8 cellular contexts compared by ENCODE assay signal in genomic region chr2:87076253-87077027, GRCh38. TPM values are rescaled to one million over a fixed set of nuclear protein-coding genes. Genes with fewer than 3 reads are reported as not detected.
A peak's percentile ranks its signal among the peaks of the same experiment; 100 is the strongest.
DNase-seq lines count a peak whose midpoint lies in the region; ATAC-seq and TF ChIP-seq lines count a peak whose summit lies in the region.
"Not testable (repeated sequence)": the region's sequence is repeated elsewhere in the genome, so short reads cannot be mapped to it uniquely, and the experiment has no call there.

No MANE protein-coding gene starts in this region.

- not testable (repeated sequence) for H3K27me3 ChIP-seq in neutrophil

- in situ Hi-C loops in astrocyte of the cerebellum (cut with HindIII; ENCODE audit: low sequenced_read_pairs) = not testable (repeated sequence)

- H3K4me1 ChIP-seq in neutrophil (ENCODE audit: control insufficient read depth in 1 of 2, insufficient read depth in 1 of 2, low read depth in 1 of 2, low read length in 1 of 2) = not testable (repeated sequence)

- intact Hi-C loops in Right ventricle myocardium superior (cut with DNase I) = not testable (repeated sequence)

- TF ChIP-seq CTCF in astrocyte of the cerebellum (IDR thresholded peaks at IDR 0.05; ENCODE audit: low read depth, low read length, missing control alignments) = not testable (repeated sequence)
- peak; percentile 7 for TF ChIP-seq CTCF in neutrophil (IDR thresholded peaks at IDR 0.05)

- not testable (repeated sequence) for H3K36me3 ChIP-seq in neutrophil

- H3K27ac ChIP-seq in neutrophil = peak overlapping the region; percentile 95

- ATAC-seq in GM21381 (IDR thresholded peaks at IDR 0.05; ENCODE audit: unreplicated experiment) (peak; percentile 89), HG03469 (IDR thresholded peaks at IDR 0.05; ENCODE audit: unreplicated experiment) (peak; percentile 88), Right ventricle myocardium superior (ENCODE audit: poor library complexity) (peak; percentile 96)

- H3K4me3 ChIP-seq in astrocyte of the cerebellum (ENCODE audit: low read depth, low read length) (peak overlapping the region; percentile 49), neutrophil (ENCODE audit: low read depth in 1 of 2, low read length in 1 of 2) (peak overlapping the region; percentile 63 to 75)

- H3K9me3 ChIP-seq in neutrophil = not testable (repeated sequence)

- DNase-seq in D341Med (ENCODE audit: low spot score) = peak; percentile 67
- DNase-seq in T-helper 22 cell (ENCODE audit: low read depth) = peak; percentile 87
- DNase-seq in astrocyte of the cerebellum (ENCODE audit: low read depth) = peak; percentile 68
- peak; percentile 95 for DNase-seq in Right ventricle myocardium superior
- peak; percentile 76 to 88 for DNase-seq in stimulated activated CD8-positive, alpha-beta memory T cell treated with anti-CD3 and anti-CD28 coated beads, Interleukin-7, amount 100 ng/mL, for 48 hours (ENCODE audit: extremely low read depth in 1 of 2, low read depth in 1 of 2)

RNA-seq across cellular contexts. Expression of gene PLGLB1, which starts 54.8 kb away (rescaled TPM):
- total RNA-seq in Right ventricle myocardium superior = 2.7 TPM

Comparison
In these comparisons a context has a peak if more than half of its experiments do, and no peak if none do; other contexts are left out.
1. Peak in every context shown above with its lines: DNase-seq, ATAC-seq, H3K4me3 ChIP-seq and H3K27ac ChIP-seq.